In the genomic region with DNA sequence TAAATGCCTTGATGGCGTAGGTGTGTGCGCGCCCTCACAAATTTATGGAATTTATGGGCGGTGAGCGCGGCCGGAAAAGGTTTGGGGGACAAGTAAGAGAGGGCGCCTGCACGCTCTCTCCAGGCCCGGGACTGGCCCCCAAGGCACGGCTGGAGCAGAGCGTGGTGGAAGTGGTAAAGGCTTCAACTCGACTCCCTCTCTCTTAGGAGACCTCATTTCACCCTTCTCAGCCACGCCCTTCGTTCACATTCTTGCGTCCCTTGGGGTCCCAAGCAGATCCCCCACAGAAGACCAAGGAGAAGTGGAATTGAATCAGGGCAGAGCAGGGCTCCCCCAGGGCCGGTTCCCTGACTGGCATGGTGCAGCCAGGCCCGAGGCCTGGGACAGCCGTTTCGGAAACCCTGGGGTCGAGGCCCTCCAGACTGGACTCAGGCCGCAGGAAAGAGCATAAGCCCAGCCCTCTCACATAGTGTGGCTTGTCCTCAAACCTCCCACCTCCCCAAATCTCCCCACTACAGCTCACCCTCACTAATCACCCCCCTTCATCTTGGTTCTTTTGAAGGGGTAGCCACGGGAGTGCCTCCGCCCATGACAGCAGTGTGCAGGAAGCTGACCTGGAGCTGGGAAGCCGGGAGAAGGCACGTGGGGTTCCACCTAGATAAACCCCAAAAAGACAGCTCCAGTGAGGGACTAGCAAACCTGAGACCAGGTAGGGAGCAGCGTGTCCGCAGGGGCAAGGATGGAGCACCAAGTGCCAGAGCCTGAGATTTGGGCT, we compare ENCODE assay signal across 20 cellular contexts.
DNase-seq lines count a peak whose midpoint lies in the region; ATAC-seq and TF ChIP-seq lines count a peak whose summit lies in the region.
"Had no signal": no experiment of that assay in that cellular context is flagged by ENCODE, and none has a peak within 500 bp of the region (broad histone marks: within the 10 kb centered on the region; RNA-seq: fewer than 3 reads in every experiment).

No MANE protein-coding gene starts in this region.

- H3K27me3 ChIP-seq in neural progenitor cell: peaks cover 100% of the 10 kb centered on the region

- POLR2A ChIA-PET in activated CD4-positive, alpha-beta T cell treated with anti-CD3 and anti-CD28 coated beads, Interleukin-2, amount 10 ng/mL, durations not matched to agents 7 days and 5 days (lab: Charles Lee): no interaction called here

- no peak overlapping the region for H2AFZ ChIP-seq in neural progenitor cell (replicated peaks)

- no peaks in the 10 kb centered on the region for H3K79me2 ChIP-seq in neural progenitor cell (ENCODE audit: low read depth)

- no peaks in the 10 kb centered on the region for H3K9me3 Mint-ChIP-seq in activated CD4-positive, alpha-beta T cell treated with anti-CD3 and anti-CD28 coated beads, Interleukin-2, amount 10 ng/mL, durations not matched to agents 7 days and 5 days
- H3K9me3 Mint-ChIP-seq in IgD-negative memory B cell: peaks cover 0 to 5% (median 0%) of the 10 kb centered on the region in 3 donors
- no peaks in the 10 kb centered on the region for H3K9me3 Mint-ChIP-seq in effector memory CD8-positive, alpha-beta T cell
- H3K9me3 Mint-ChIP-seq in neural progenitor cell: peaks cover under 1% of the 10 kb centered on the region
- H3K9me3 Mint-ChIP-seq: HFFc6 had no signal

- DNase-seq in activated CD4-positive, alpha-beta T cell treated with anti-CD3 and anti-CD28 coated beads, Interleukin-2, amount 10 ng/mL, durations not matched to agents 7 days and 5 days: no peak
- no peak for DNase-seq in activated CD4-positive, alpha-beta T cell treated with anti-CD3 and anti-CD28 coated beads, Interleukin-2, amount 50 U/mL, for 48 hours
- no peak for DNase-seq in effector memory CD8-positive, alpha-beta T cell
- peak; percentile 33 for DNase-seq in neural progenitor cell (ENCODE audit: low spot score)
- DNase-seq in C1 segment of cervical spinal cord (lab: John Stamatoyannopoulos, UW): no peak
- no peak for DNase-seq in NCI-H774 (lab: John Stamatoyannopoulos, UW)
- DNase-seq: 8988T, DMS79 treated with DMSO at 0.1 percent for 48 hours, GDM1, HFFc6, NCI-H1048, NCI-H1436 treated with DMSO at 0.1 percent for 48 hours, NCI-H2081, NCI-H524, SHP77 had no signal

- no peak overlapping the region for H3K4me3 ChIP-seq in neural progenitor cell
- H3K4me3 ChIP-seq: GM12878 had no signal

- no peak for ATAC-seq in effector memory CD8-positive, alpha-beta T cell (replicated peaks)
- ATAC-seq in GM19324 (IDR thresholded peaks at IDR 0.05; ENCODE audit: low FRiP score, unreplicated experiment): no peak
- ATAC-seq: GM12878, Panc1 had no signal

- no peak overlapping the region for H3K27ac ChIP-seq in neural progenitor cell
- H3K27ac ChIP-seq: KMS-11 had no signal

- no peaks in the 10 kb centered on the region for H3K9me3 ChIP-seq in neural progenitor cell (ENCODE audit: low read depth)

- TF ChIP-seq CTCF in neural progenitor cell (IDR thresholded peaks at IDR 0.05): no peak

- H3K9ac ChIP-seq in neural progenitor cell: no peak overlapping the region
- H3K9ac ChIP-seq: KMS-11 had no signal

- H3K36me3 ChIP-seq in neural progenitor cell: no peaks in the 10 kb centered on the region

- no peak overlapping the region for H3K4me2 ChIP-seq in neural progenitor cell

- no peaks in the 10 kb centered on the region for H3K36me3 Mint-ChIP-seq in activated CD4-positive, alpha-beta T cell treated with anti-CD3 and anti-CD28 coated beads, Interleukin-2, amount 10 ng/mL, durations not matched to agents 7 days and 5 days (ENCODE audit: low read depth)
- H3K36me3 Mint-ChIP-seq in IgD-negative memory B cell: no peaks in the 10 kb centered on the region
- peaks cover 23% of the 10 kb centered on the region for H3K36me3 Mint-ChIP-seq in effector memory CD8-positive, alpha-beta T cell (ENCODE audit: insufficient read depth)
- H3K36me3 Mint-ChIP-seq in neural progenitor cell: no peaks in the 10 kb centered on the region

- peaks cover 63% of the 10 kb centered on the region for H3K4me1 ChIP-seq in neural progenitor cell

- H3F3A ChIP-seq in neural progenitor cell (ENCODE audit: low read depth): peaks cover 75% of the 10 kb centered on the region

- H3K4me1 Mint-ChIP-seq in activated CD4-positive, alpha-beta T cell treated with anti-CD3 and anti-CD28 coated beads, Interleukin-2, amount 10 ng/mL, durations not matched to agents 7 days and 5 days: peaks cover 35% of the 10 kb centered on the region
- H3K4me1 Mint-ChIP-seq in IgD-negative memory B cell: peaks cover 12 to 30% (median 25%) of the 10 kb centered on the region in 3 donors
- peaks cover 22 to 32% of the 10 kb centered on the region in 2 donors for H3K4me1 Mint-ChIP-seq in effector memory CD8-positive, alpha-beta T cell (ENCODE audit: low read depth in 2 of 2)
- peaks cover 55% of the 10 kb centered on the region for H3K4me1 Mint-ChIP-seq in neural progenitor cell

- peak overlapping the region; percentile 60 for H3K27ac Mint-ChIP-seq in activated CD4-positive, alpha-beta T cell treated with anti-CD3 and anti-CD28 coated beads, Interleukin-2, amount 10 ng/mL, durations not matched to agents 7 days and 5 days
- peak overlapping the region; percentile 39 to 71 (median 39) for H3K27ac Mint-ChIP-seq in IgD-negative memory B cell
- H3K27ac Mint-ChIP-seq in effector memory CD8-positive, alpha-beta T cell: no peak overlapping the region
- no peak overlapping the region for H3K27ac Mint-ChIP-seq in neural progenitor cell
- H3K27ac Mint-ChIP-seq: HFFc6 had no signal

- H4K20me1 ChIP-seq in neural progenitor cell (ENCODE audit: low read depth): peaks cover 82% of the 10 kb centered on the region

- CTCF ChIA-PET in activated CD4-positive, alpha-beta T cell treated with anti-CD3 and anti-CD28 coated beads, Interleukin-2, amount 10 ng/mL, durations not matched to agents 7 days and 5 days (lab: Charles Lee): interaction anchor here (1.6 to 3.7 kb wide), 3 partner anchors 9 to 51 kb away, joined by 6 to 28 read pairs (median 6); no protein-coding TSS in a partner anchor

- no peak overlapping the region for H3K4me3 Mint-ChIP-seq in activated CD4-positive, alpha-beta T cell treated with anti-CD3 and anti-CD28 coated beads, Interleukin-2, amount 10 ng/mL, durations not matched to agents 7 days and 5 days
- peak overlapping the region in 2 of 4 donors; percentile 63 to 72 for H3K4me3 Mint-ChIP-seq in IgD-negative memory B cell
- peak overlapping the region; percentile 11 to 61 for H3K4me3 Mint-ChIP-seq in effector memory CD8-positive, alpha-beta T cell
- H3K4me3 Mint-ChIP-seq in neural progenitor cell: no peak overlapping the region

- peaks cover 96% of the 10 kb centered on the region for H3K27me3 Mint-ChIP-seq in activated CD4-positive, alpha-beta T cell treated with anti-CD3 and anti-CD28 coated beads, Interleukin-2, amount 10 ng/mL, durations not matched to agents 7 days and 5 days
- peaks cover 89% of the 10 kb centered on the region for H3K27me3 Mint-ChIP-seq in IgD-negative memory B cell
- peaks cover 99 to 100% of the 10 kb centered on the region in 2 donors for H3K27me3 Mint-ChIP-seq in effector memory CD8-positive, alpha-beta T cell
- H3K27me3 Mint-ChIP-seq in neural progenitor cell (ENCODE audit: insufficient read depth, low read depth): peaks cover 96% of the 10 kb centered on the region

Comparison
In these comparisons a context has a peak if more than half of its experiments do, and no peak if none do; other contexts are left out.
1. H3K27ac Mint-ChIP-seq: peak in activated CD4-positive, alpha-beta T cell treated with anti-CD3 and anti-CD28 coated beads, Interleukin-2, amount 10 ng/mL, durations not matched to agents 7 days and 5 days (single experiment) and IgD-negative memory B cell (3 of 3); none in effector memory CD8-positive, alpha-beta T cell (0 of 2) and neural progenitor cell (single experiment).
2. H3K4me3 Mint-ChIP-seq: peak in effector memory CD8-positive, alpha-beta T cell (2 of 2); none in activated CD4-positive, alpha-beta T cell treated with anti-CD3 and anti-CD28 coated beads, Interleukin-2, amount 10 ng/mL, durations not matched to agents 7 days and 5 days (single experiment) and neural progenitor cell (single experiment).